ENCODE assay signal across 1 cellular context in the genomic region with DNA sequence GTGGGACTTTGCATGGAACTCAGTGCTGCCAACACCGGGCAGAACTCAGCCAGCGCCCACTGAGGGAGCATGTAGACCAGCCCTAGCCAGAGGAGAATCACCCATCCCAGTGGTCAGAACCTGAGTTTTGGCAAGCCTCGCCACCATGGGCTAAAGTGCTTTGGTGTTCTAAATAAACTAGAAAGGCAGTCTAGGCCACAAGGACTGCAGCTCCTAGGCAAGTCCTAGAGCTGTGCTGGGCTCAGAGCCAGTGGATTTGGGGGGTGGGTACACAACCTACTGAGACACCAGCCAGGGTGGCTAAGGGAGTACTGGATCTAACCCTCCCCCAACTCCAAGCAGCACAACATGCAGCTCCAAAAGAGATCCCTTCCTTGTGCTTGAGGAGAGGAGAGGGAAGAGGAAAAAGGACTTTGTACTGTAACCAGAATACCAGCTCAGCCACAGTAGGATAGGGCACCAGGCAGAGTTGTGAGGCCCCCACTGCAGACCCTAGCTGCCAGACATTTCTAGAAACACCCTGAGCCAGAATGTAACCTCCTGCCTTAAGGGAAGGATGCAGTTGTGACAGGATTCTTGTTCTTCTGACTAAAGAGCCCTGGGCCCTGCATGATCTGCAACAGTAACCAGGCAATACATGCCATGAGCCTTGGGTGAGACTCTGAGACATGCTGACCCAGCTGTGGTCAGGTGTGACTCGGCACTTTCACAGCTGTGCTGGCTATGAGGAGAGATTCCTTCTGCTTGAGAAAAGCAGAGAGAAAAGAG.
A peak's percentile ranks its signal among the peaks of the same experiment; 100 is the strongest.
TF ChIP-seq lines count a peak whose summit lies in the region.

No MANE protein-coding gene starts in this region.

TF ChIP-seq in HepG2, 621 proteins besides CTCF, POLR2A, EP300 and RAD21 (continued from another document and continues in another):
- TF ChIP-seq, protein P1, sequence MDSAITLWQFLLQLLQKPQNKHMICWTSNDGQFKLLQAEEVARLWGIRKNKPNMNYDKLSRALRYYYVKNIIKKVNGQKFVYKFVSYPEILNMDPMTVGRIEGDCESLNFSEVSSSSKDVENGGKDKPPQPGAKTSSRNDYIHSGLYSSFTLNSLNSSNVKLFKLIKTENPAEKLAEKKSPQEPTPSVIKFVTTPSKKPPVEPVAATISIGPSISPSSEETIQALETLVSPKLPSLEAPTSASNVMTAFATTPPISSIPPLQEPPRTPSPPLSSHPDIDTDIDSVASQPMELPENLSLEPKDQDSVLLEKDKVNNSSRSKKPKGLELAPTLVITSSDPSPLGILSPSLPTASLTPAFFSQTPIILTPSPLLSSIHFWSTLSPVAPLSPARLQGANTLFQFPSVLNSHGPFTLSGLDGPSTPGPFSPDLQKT (CRISPR knock-in tag; IDR thresholded peaks at IDR 0.05; ENCODE audit: borderline replicate concordance) = no peak
- TF ChIP-seq SMAD9 (CRISPR knock-in tag; IDR thresholded peaks at IDR 0.05) = no peak
- TF ChIP-seq NFKB2 (CRISPR knock-in tag; IDR thresholded peaks at IDR 0.05; ENCODE audit: borderline replicate concordance) = no peak
- TF ChIP-seq, protein P2, sequence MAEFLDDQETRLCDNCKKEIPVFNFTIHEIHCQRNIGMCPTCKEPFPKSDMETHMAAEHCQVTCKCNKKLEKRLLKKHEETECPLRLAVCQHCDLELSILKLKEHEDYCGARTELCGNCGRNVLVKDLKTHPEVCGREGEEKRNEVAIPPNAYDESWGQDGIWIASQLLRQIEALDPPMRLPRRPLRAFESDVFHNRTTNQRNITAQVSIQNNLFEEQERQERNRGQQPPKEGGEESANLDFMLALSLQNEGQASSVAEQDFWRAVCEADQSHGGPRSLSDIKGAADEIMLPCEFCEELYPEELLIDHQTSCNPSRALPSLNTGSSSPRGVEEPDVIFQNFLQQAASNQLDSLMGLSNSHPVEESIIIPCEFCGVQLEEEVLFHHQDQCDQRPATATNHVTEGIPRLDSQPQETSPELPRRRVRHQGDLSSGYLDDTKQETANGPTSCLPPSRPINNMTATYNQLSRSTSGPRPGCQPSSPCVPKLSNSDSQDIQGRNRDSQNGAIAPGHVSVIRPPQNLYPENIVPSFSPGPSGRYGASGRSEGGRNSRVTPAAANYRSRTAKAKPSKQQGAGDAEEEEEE (CRISPR knock-in tag; IDR thresholded peaks at IDR 0.05; ENCODE audit: borderline replicate concordance) = no peak
- TF ChIP-seq ZNF274 (CRISPR knock-in tag; IDR thresholded peaks at IDR 0.05) = no peak
- TF ChIP-seq ZNF430 (CRISPR knock-in tag; IDR thresholded peaks at IDR 0.05) = no peak
- no peak for TF ChIP-seq ATF7-NPFF (CRISPR knock-in tag; IDR thresholded peaks at IDR 0.05; ENCODE audit: low read depth)
- TF ChIP-seq, protein P3, sequence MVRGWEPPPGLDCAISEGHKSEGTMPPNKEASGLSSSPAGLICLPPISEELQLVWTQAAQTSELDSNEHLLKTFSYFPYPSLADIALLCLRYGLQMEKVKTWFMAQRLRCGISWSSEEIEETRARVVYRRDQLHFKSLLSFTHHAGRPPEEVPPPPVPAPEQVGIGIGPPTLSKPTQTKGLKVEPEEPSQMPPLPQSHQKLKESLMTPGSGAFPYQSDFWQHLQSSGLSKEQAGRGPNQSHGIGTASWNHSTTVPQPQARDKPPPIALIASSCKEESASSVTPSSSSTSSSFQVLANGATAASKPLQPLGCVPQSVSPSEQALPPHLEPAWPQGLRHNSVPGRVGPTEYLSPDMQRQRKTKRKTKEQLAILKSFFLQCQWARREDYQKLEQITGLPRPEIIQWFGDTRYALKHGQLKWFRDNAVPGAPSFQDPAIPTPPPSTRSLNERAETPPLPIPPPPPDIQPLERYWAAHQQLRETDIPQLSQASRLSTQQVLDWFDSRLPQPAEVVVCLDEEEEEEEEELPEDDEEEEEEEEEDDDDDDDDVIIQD (CRISPR knock-in tag; IDR thresholded peaks at IDR 0.05; ENCODE audit: low read depth) = no peak
- TF ChIP-seq NFKBIZ (CRISPR knock-in tag; IDR thresholded peaks at IDR 0.05) = no peak
- no peak for TF ChIP-seq ZMYM4 (CRISPR knock-in tag; IDR thresholded peaks at IDR 0.05)
- TF ChIP-seq MTA3 (CRISPR knock-in tag; IDR thresholded peaks at IDR 0.05) = no peak
- TF ChIP-seq BORCS8-MEF2B (CRISPR knock-in tag; IDR thresholded peaks at IDR 0.05) = no peak
- TF ChIP-seq PHF8 (CRISPR knock-in tag; IDR thresholded peaks at IDR 0.05) = no peak
- TF ChIP-seq CBX2 (IDR thresholded peaks at IDR 0.05; ENCODE audit: low read depth, low read length) = no peak
- TF ChIP-seq CBX2 (CRISPR knock-in tag; IDR thresholded peaks at IDR 0.05; ENCODE audit: low read depth) = no peak
- TF ChIP-seq, protein P4, sequence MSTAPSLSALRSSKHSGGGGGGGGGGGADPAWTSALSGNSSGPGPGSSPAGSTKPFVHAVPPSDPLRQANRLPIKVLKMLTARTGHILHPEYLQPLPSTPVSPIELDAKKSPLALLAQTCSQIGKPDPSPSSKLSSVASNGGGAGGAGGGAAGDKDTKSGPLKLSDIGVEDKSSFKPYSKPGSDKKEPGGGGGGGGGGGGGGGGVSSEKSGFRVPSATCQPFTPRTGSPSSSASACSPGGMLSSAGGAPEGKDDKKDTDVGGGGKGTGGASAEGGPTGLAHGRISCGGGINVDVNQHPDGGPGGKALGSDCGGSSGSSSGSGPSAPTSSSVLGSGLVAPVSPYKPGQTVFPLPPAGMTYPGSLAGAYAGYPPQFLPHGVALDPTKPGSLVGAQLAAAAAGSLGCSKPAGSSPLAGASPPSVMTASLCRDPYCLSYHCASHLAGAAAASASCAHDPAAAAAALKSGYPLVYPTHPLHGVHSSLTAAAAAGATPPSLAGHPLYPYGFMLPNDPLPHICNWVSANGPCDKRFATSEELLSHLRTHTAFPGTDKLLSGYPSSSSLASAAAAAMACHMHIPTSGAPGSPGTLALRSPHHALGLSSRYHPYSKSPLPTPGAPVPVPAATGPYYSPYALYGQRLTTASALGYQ (CRISPR knock-in tag; IDR thresholded peaks at IDR 0.05) = no peak
- TF ChIP-seq ZBTB38 (CRISPR knock-in tag; IDR thresholded peaks at IDR 0.05) = no peak
- no peak for TF ChIP-seq SMARCC2 (IDR thresholded peaks at IDR 0.05)
- TF ChIP-seq, protein P5, sequence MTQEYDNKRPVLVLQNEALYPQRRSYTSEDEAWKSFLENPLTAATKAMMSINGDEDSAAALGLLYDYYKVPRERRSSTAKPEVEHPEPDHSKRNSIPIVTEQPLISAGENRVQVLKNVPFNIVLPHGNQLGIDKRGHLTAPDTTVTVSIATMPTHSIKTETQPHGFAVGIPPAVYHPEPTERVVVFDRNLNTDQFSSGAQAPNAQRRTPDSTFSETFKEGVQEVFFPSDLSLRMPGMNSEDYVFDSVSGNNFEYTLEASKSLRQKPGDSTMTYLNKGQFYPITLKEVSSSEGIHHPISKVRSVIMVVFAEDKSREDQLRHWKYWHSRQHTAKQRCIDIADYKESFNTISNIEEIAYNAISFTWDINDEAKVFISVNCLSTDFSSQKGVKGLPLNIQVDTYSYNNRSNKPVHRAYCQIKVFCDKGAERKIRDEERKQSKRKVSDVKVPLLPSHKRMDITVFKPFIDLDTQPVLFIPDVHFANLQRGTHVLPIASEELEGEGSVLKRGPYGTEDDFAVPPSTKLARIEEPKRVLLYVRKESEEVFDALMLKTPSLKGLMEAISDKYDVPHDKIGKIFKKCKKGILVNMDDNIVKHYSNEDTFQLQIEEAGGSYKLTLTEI (CRISPR knock-in tag; conservative IDR thresholded peaks at IDR 0.05) = no peak
- peak; percentile 88 for TF ChIP-seq NFE2 (CRISPR knock-in tag; IDR thresholded peaks at IDR 0.05)
- TF ChIP-seq, protein P6, sequence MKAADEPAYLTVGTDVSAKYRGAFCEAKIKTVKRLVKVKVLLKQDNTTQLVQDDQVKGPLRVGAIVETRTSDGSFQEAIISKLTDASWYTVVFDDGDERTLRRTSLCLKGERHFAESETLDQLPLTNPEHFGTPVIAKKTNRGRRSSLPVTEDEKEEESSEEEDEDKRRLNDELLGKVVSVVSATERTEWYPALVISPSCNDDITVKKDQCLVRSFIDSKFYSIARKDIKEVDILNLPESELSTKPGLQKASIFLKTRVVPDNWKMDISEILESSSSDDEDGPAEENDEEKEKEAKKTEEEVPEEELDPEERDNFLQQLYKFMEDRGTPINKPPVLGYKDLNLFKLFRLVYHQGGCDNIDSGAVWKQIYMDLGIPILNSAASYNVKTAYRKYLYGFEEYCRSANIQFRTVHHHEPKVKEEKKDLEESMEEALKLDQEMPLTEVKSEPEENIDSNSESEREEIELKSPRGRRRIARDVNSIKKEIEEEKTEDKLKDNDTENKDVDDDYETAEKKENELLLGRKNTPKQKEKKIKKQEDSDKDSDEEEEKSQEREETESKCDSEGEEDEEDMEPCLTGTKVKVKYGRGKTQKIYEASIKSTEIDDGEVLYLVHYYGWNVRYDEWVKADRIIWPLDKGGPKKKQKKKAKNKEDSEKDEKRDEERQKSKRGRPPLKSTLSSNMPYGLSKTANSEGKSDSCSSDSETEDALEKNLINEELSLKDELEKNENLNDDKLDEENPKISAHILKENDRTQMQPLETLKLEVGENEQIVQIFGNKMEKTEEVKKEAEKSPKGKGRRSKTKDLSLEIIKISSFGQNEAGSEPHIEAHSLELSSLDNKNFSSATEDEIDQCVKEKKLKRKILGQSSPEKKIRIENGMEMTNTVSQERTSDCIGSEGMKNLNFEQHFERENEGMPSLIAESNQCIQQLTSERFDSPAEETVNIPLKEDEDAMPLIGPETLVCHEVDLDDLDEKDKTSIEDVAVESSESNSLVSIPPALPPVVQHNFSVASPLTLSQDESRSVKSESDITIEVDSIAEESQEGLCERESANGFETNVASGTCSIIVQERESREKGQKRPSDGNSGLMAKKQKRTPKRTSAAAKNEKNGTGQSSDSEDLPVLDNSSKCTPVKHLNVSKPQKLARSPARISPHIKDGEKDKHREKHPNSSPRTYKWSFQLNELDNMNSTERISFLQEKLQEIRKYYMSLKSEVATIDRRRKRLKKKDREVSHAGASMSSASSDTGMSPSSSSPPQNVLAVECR (CRISPR knock-in tag; IDR thresholded peaks at IDR 0.05; ENCODE audit: borderline replicate concordance) = no peak
- peak; percentile 37; the same call in 1 of the 2 replicates for TF ChIP-seq HNF4A (CRISPR knock-in tag; IDR thresholded peaks at IDR 0.05)
- no peak for TF ChIP-seq ZKSCAN1 (IDR thresholded peaks at IDR 0.05; ENCODE audit: low read length)
- TF ChIP-seq, protein P7, sequence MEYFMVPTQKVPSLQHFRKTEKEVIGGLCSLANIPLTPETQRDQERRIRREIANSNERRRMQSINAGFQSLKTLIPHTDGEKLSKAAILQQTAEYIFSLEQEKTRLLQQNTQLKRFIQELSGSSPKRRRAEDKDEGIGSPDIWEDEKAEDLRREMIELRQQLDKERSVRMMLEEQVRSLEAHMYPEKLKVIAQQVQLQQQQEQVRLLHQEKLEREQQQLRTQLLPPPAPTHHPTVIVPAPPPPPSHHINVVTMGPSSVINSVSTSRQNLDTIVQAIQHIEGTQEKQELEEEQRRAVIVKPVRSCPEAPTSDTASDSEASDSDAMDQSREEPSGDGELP (IDR thresholded peaks at IDR 0.05; ENCODE audit: borderline replicate concordance, low read depth) = peak; percentile 18; the same call in 1 of the 2 replicates
- TF ChIP-seq ELF3 (CRISPR knock-in tag; IDR thresholded peaks at IDR 0.05) = no peak
- TF ChIP-seq, protein P8, sequence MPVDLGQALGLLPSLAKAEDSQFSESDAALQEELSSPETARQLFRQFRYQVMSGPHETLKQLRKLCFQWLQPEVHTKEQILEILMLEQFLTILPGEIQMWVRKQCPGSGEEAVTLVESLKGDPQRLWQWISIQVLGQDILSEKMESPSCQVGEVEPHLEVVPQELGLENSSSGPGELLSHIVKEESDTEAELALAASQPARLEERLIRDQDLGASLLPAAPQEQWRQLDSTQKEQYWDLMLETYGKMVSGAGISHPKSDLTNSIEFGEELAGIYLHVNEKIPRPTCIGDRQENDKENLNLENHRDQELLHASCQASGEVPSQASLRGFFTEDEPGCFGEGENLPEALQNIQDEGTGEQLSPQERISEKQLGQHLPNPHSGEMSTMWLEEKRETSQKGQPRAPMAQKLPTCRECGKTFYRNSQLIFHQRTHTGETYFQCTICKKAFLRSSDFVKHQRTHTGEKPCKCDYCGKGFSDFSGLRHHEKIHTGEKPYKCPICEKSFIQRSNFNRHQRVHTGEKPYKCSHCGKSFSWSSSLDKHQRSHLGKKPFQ (CRISPR knock-in tag; IDR thresholded peaks at IDR 0.05; ENCODE audit: insufficient replicate concordance) = no peak
- TF ChIP-seq AGO2 (optimal IDR thresholded peaks at IDR 0.05; ENCODE audit: low read depth, low read length) = no peak
- no peak for TF ChIP-seq ZNF615 (CRISPR knock-in tag; IDR thresholded peaks at IDR 0.05; ENCODE audit: borderline replicate concordance)
- TF ChIP-seq, protein P9, sequence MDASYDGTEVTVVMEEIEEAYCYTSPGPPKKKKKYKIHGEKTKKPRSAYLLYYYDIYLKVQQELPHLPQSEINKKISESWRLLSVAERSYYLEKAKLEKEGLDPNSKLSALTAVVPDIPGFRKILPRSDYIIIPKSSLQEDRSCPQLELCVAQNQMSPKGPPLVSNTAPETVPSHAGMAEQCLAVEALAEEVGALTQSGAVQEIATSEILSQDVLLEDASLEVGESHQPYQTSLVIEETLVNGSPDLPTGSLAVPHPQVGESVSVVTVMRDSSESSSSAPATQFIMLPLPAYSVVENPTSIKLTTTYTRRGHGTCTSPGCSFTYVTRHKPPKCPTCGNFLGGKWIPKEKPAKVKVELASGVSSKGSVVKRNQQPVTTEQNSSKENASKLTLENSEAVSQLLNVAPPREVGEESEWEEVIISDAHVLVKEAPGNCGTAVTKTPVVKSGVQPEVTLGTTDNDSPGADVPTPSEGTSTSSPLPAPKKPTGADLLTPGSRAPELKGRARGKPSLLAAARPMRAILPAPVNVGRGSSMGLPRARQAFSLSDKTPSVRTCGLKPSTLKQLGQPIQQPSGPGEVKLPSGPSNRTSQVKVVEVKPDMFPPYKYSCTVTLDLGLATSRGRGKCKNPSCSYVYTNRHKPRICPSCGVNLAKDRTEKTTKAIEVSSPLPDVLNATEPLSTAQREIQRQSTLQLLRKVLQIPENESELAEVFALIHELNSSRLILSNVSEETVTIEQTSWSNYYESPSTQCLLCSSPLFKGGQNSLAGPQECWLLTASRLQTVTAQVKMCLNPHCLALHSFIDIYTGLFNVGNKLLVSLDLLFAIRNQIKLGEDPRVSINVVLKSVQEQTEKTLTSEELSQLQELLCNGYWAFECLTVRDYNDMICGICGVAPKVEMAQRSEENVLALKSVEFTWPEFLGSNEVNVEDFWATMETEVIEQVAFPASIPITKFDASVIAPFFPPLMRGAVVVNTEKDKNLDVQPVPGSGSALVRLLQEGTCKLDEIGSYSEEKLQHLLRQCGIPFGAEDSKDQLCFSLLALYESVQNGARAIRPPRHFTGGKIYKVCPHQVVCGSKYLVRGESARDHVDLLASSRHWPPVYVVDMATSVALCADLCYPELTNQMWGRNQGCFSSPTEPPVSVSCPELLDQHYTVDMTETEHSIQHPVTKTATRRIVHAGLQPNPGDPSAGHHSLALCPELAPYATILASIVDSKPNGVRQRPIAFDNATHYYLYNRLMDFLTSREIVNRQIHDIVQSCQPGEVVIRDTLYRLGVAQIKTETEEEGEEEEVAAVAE (CRISPR knock-in tag; IDR thresholded peaks at IDR 0.05; ENCODE audit: borderline replicate concordance) = no peak
- no peak for TF ChIP-seq ZNF484 (CRISPR knock-in tag; IDR thresholded peaks at IDR 0.05; ENCODE audit: borderline replicate concordance, low read depth)
- TF ChIP-seq RELA (CRISPR knock-in tag; IDR thresholded peaks at IDR 0.05) = no peak
- TF ChIP-seq SRY (CRISPR knock-in tag; IDR thresholded peaks at IDR 0.05) = no peak
- no peak for TF ChIP-seq ZNF331 (CRISPR knock-in tag; IDR thresholded peaks at IDR 0.05)
- TF ChIP-seq PTBP1 (IDR thresholded peaks at IDR 0.05; ENCODE audit: low read depth, low read length, poor library complexity, severe bottlenecking) = no peak
- TF ChIP-seq, protein P10, sequence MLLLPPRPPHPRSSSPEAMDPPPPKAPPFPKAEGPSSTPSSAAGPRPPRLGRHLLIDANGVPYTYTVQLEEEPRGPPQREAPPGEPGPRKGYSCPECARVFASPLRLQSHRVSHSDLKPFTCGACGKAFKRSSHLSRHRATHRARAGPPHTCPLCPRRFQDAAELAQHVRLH (CRISPR knock-in tag; IDR thresholded peaks at IDR 0.05; ENCODE audit: borderline replicate concordance, low read depth) = no peak
- no peak for TF ChIP-seq ZNF30 (CRISPR knock-in tag; IDR thresholded peaks at IDR 0.05)
- no peak for TF ChIP-seq HMG20B (CRISPR knock-in tag; conservative IDR thresholded peaks at IDR 0.05)
- no peak for TF ChIP-seq DNMT3B (CRISPR knock-in tag; conservative IDR thresholded peaks at IDR 0.05)
